In the genomic region with DNA sequence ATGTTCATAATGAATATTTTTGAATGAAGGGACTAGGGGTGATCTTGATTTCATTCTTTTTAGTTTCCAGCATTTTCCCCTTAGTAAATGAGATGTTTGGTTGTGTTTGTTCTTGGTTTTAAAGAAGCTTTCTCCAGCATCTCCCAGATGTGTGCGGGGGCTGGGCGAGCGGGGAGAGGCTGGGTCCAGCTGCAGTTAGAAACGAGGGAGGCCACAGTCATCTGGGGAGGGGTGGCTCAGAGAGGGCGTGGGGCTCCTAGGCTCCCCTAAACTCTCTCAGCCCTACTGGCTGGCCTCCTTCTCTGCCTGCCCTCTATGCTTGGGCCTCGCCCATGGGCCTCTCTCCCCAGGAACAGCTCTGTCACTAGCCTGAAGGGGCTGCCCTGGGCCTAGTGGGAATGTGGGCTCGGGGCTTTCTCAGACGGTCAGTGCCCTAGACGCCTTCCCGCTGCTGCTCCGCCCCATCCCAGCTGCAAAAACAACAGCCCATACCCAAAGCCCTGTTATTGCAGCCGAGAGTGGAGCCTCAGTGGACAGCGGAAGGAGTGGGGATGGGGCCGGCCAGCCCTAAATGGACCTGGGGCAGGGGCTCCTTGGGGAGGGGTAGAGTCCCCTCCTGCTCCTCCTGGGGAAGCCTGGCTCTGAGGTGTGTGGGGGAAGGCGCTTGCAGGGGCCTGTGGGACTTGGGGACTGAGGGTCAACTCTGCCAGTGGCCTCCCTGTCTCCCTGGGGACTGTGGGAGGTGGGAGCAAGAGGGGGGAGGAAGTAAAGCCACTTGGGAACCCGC, we compare ENCODE assay signal across 27 cellular contexts. TPM values are rescaled to one million over a fixed set of nuclear protein-coding genes. Genes with fewer than 3 reads are reported as not detected.
A peak's percentile ranks its signal among the peaks of the same experiment; 100 is the strongest.
DNase-seq lines count a peak whose midpoint lies in the region; ATAC-seq and TF ChIP-seq lines count a peak whose summit lies in the region.
"Had no signal": no experiment of that assay in that cellular context is flagged by ENCODE, and none has a peak within 500 bp of the region (broad histone marks: within the 10 kb centered on the region; RNA-seq: fewer than 3 reads in every experiment).

No MANE protein-coding gene starts in this region.

- no peaks in the 10 kb centered on the region; the same call in 1 of the 2 replicates for H3K4me1 ChIP-seq in H9 (ENCODE audit: insufficient read depth, low read length)
- peaks cover 17% of the 10 kb centered on the region for H3K4me1 ChIP-seq in endodermal cell (ENCODE audit: control insufficient read depth, insufficient read depth, low read length)
- H3K4me1 ChIP-seq in testis, result no peaks in the 10 kb centered on the region
- H3K4me1 ChIP-seq: adrenal gland had no signal

- no peaks in the 10 kb centered on the region for H3K36me3 ChIP-seq in endodermal cell (ENCODE audit: control insufficient read depth, insufficient read depth, low read length)
- H3K36me3 ChIP-seq in testis (ENCODE audit: low read depth, missing control alignments), result no peaks in the 10 kb centered on the region
- no peaks in the 10 kb centered on the region for H3K36me3 ChIP-seq in MG63
- H3K36me3 ChIP-seq: adrenal gland, brain microvascular endothelial cell, esophagus muscularis mucosa, lower lobe of right lung, neutrophil had no signal

- H3K4me3 Mint-ChIP-seq in H9 (no peak overlapping the region), endodermal cell (no peak overlapping the region), nephron (no peak overlapping the region)
- H3K4me3 Mint-ChIP-seq in activated T-helper 2 cell treated with anti-CD3 and anti-CD28 coated beads, Interferon-gamma antibody, Interleukin-2, Interleukin-4, amounts not matched to agents 10 μg/mL and 5 μg/mL and 100 μg/mL, durations not matched to agents 14 hours and 24 hours and 36 hours (ENCODE audit: low read depth), result no peak overlapping the region
- H3K4me3 Mint-ChIP-seq: stimulated activated memory B cell treated with anti-CD40 and anti-IgM and Interleukin-4, amounts not matched to agents 10 μg/mL and 1 μg/mL and 100 μg/mL, for 72 hours had no signal

- TF ChIP-seq POLR2A in testis (IDR thresholded peaks at IDR 0.05), result no peak

- H4K20me1 ChIP-seq in H9 (ENCODE audit: control insufficient read depth, insufficient read depth, insufficient read length), result no peaks in the 10 kb centered on the region

- H3K23me2 ChIP-seq in H9 (ENCODE audit: insufficient read length, low read depth, low read length, poor library complexity, severe bottlenecking), result no peaks in the 10 kb centered on the region

- no peak for ATAC-seq in omental fat pad (ENCODE audit: low FRiP score)
- ATAC-seq: lower lobe of right lung; stimulated activated memory B cell treated with anti-CD40 and anti-IgM and Interleukin-4, amounts not matched to agents 10 μg/mL and 1 μg/mL and 100 μg/mL, for 72 hours had no signal

- H3K36me3 Mint-ChIP-seq in H9 (ENCODE audit: insufficient read depth in 1 of 3, low read depth in 3 of 3) (no peaks in the 10 kb centered on the region; a peak in 1 of 7 replicates), endodermal cell (ENCODE audit: low read depth) (no peaks in the 10 kb centered on the region), nephron (ENCODE audit: low read depth) (no peaks in the 10 kb centered on the region)
- H3K36me3 Mint-ChIP-seq in activated T-helper 2 cell treated with anti-CD3 and anti-CD28 coated beads, Interferon-gamma antibody, Interleukin-2, Interleukin-4, amounts not matched to agents 10 μg/mL and 5 μg/mL and 100 μg/mL, durations not matched to agents 14 hours and 24 hours and 36 hours (ENCODE audit: low read depth), result no peaks in the 10 kb centered on the region
- H3K36me3 Mint-ChIP-seq: stimulated activated memory B cell treated with anti-CD40 and anti-IgM and Interleukin-4, amounts not matched to agents 10 μg/mL and 1 μg/mL and 100 μg/mL, for 72 hours had no signal

- H3K79me1 ChIP-seq in H9 (ENCODE audit: insufficient read depth, low read depth, low read length, poor library complexity, severe bottlenecking), result no peaks in the 10 kb centered on the region

- no peak overlapping the region for H3K56ac ChIP-seq in H9 (ENCODE audit: insufficient read length, low read depth, low read length)

- DNase-seq in H9 (peak; percentile 19), endodermal cell (no peak), testis (peak; percentile 5), MG63 (no peak), NCI-H2171 treated with DMSO at 0.1 percent for 48 hours (lab: John Stamatoyannopoulos, UW) (no peak), omental fat pad (ENCODE audit: low spot score) (no peak)
- no peak for DNase-seq in activated T-helper 2 cell treated with anti-CD3 and anti-CD28 coated beads, Interferon-gamma antibody, Interleukin-2, Interleukin-4, amounts not matched to agents 10 μg/mL and 5 μg/mL and 100 μg/mL, durations not matched to agents 14 hours and 24 hours and 36 hours (ENCODE audit: low spot score)
- DNase-seq: activated CD8-positive, alpha-beta memory T cell treated with anti-CD3 and anti-CD28 coated beads for 24 hours; activated naive CD4-positive, alpha-beta T cell treated with Interleukin-2 at 50 U/mL for 16 hours; activated T-cell treated with anti-CD3 and anti-CD28 coated beads, Interleukin-2, amount 50 U/mL, for 48 hours; brain microvascular endothelial cell; effector memory CD4-positive, alpha-beta T cell; hypothalamus; KBM-7; lower lobe of right lung; MM.1S; NCI-H1417 treated with DMSO at 0.1 percent for 48 hours; NCI-H2107; NCI-H510A; NK-92 treated with Interleukin-12 subunit alpha and Interleukin-12 subunit beta, amount 100 ng/mL, for 24 hours; stimulated activated CD4-positive, alpha-beta T cell treated with anti-CD3 and anti-CD28 coated beads, Interleukin-2, amount 100 ng/mL, for 48 hours; T-helper 1 cell had no signal

- H4K8ac ChIP-seq in H9 (replicated peaks; ENCODE audit: insufficient read length, low read depth, low read length), result no peak overlapping the region

- no peak overlapping the region for H2BK12ac ChIP-seq in H9 (ENCODE audit: insufficient read length, low read depth, low read length)

- no peak overlapping the region for H2BK20ac ChIP-seq in H9 (ENCODE audit: low read depth, low read length, poor library complexity, severe bottlenecking)

- H2AK5ac ChIP-seq in H9 (ENCODE audit: insufficient read length, low read length), result no peak overlapping the region

- H4K5ac ChIP-seq in H9 (ENCODE audit: insufficient read length, low read depth, low read length), result no peak overlapping the region

- H3K27ac Mint-ChIP-seq in H9, result no peak overlapping the region; a peak in 1 of 7 replicates
- H3K27ac Mint-ChIP-seq in endodermal cell, result peak overlapping the region; percentile 64
- H3K27ac Mint-ChIP-seq in nephron, result peak overlapping the region; percentile 20 to 72 (median 50)
- H3K27ac Mint-ChIP-seq in activated T-helper 2 cell treated with anti-CD3 and anti-CD28 coated beads, Interferon-gamma antibody, Interleukin-2, Interleukin-4, amounts not matched to agents 10 μg/mL and 5 μg/mL and 100 μg/mL, durations not matched to agents 14 hours and 24 hours and 36 hours, result no peak overlapping the region
- H3K27ac Mint-ChIP-seq: stimulated activated memory B cell treated with anti-CD40 and anti-IgM and Interleukin-4, amounts not matched to agents 10 μg/mL and 1 μg/mL and 100 μg/mL, for 72 hours had no signal

- TF ChIP-seq CTCF in H9 (conservative IDR thresholded peaks at IDR 0.05), result no peak
- no peak for TF ChIP-seq CTCF in endodermal cell (conservative IDR thresholded peaks at IDR 0.05)
- TF ChIP-seq CTCF in nephron (IDR thresholded peaks at IDR 0.05; ENCODE audit: unreplicated experiment in 3 of 3), result no peak
- no peak for TF ChIP-seq CTCF in testis (IDR thresholded peaks at IDR 0.05)
- no peak for TF ChIP-seq CTCF in omental fat pad (IDR thresholded peaks at IDR 0.05)

- H3K9me3 Mint-ChIP-seq in H9 (no peaks in the 10 kb centered on the region), endodermal cell (no peaks in the 10 kb centered on the region), nephron (no peaks in the 10 kb centered on the region)
- H3K9me3 Mint-ChIP-seq in activated T-helper 2 cell treated with anti-CD3 and anti-CD28 coated beads, Interferon-gamma antibody, Interleukin-2, Interleukin-4, amounts not matched to agents 10 μg/mL and 5 μg/mL and 100 μg/mL, durations not matched to agents 14 hours and 24 hours and 36 hours, result no peaks in the 10 kb centered on the region
- H3K9me3 Mint-ChIP-seq: stimulated activated memory B cell treated with anti-CD40 and anti-IgM and Interleukin-4, amounts not matched to agents 10 μg/mL and 1 μg/mL and 100 μg/mL, for 72 hours had no signal

- no CpG with 5 or more reads among the region's 16 CpGs for WGBS in H9 (ENCODE audit: extremely low coverage, insufficient read length, low lambda C conversion rate)
- 80 to 90% methylated on average over 2 to 16 of the region's 16 CpGs for WGBS in endodermal cell (ENCODE audit: insufficient coverage in 1 of 2, insufficient read length in 1 of 2), 2 experiments
- WGBS in testis, 2 donors, result 86 to 88% methylated on average over 7 to 16 of the region's 16 CpGs

- intact Hi-C loops in testis (cut with DNase I; ENCODE audit: low total_unique reads), result no loop called here
- intact Hi-C loops in activated T-helper 2 cell treated with anti-CD3 and anti-CD28 coated beads, Interferon-gamma antibody, Interleukin-2, Interleukin-4, amounts not matched to agents 10 μg/mL and 5 μg/mL and 100 μg/mL, durations not matched to agents 14 hours and 24 hours and 36 hours (cut with micrococcal nuclease), result no loop called here

- no peak overlapping the region for H3K4me3 ChIP-seq in endodermal cell (ENCODE audit: low read length)
- H3K4me3 ChIP-seq in testis, result no peak overlapping the region
- H3K4me3 ChIP-seq in MG63, result no peak overlapping the region
- H3K4me3 ChIP-seq: adrenal gland, esophagus muscularis mucosa, lower lobe of right lung had no signal

- no peaks in the 10 kb centered on the region for H3K9me3 ChIP-seq in H9 (ENCODE audit: control insufficient read depth, low read depth, low read length)
- H3K9me3 ChIP-seq in endodermal cell (ENCODE audit: control insufficient read depth, low read length), result no peaks in the 10 kb centered on the region
- no peaks in the 10 kb centered on the region for H3K9me3 ChIP-seq in testis
- no peaks in the 10 kb centered on the region for H3K9me3 ChIP-seq in MG63
- H3K9me3 ChIP-seq: adrenal gland, esophagus muscularis mucosa, lower lobe of right lung, neutrophil had no signal

- no peak overlapping the region for H2BK5ac ChIP-seq in H9 (ENCODE audit: insufficient read length, low read length)

- no peak overlapping the region for H2BK120ac ChIP-seq in H9 (ENCODE audit: low read depth, low read length, poor library complexity, severe bottlenecking)

- H3K27ac ChIP-seq in H9 (ENCODE audit: insufficient read length, low read depth, low read length) (no peak overlapping the region), endodermal cell (ENCODE audit: low read depth, low read length) (no peak overlapping the region), testis (no peak overlapping the region)
- H3K27ac ChIP-seq: adrenal gland, brain microvascular endothelial cell, lower lobe of right lung had no signal

- H3K18ac ChIP-seq in H9 (ENCODE audit: insufficient read length, low read depth, low read length), result no peak overlapping the region

- no peaks in the 10 kb centered on the region for H3K27me3 ChIP-seq in H9 (ENCODE audit: insufficient read depth, low read length)
- H3K27me3 ChIP-seq in endodermal cell (ENCODE audit: control insufficient read depth, insufficient read depth, low read length, poor library complexity, severe bottlenecking), result no peaks in the 10 kb centered on the region
- H3K27me3 ChIP-seq in testis, result no peaks in the 10 kb centered on the region
- no peaks in the 10 kb centered on the region for H3K27me3 ChIP-seq in MG63
- H3K27me3 ChIP-seq: adrenal gland, brain microvascular endothelial cell, esophagus muscularis mucosa, neutrophil had no signal

- no peak overlapping the region for H3K23ac ChIP-seq in H9 (ENCODE audit: insufficient read length, low read depth, low read length)

- H3K4me2 ChIP-seq in H9 (ENCODE audit: insufficient read depth, insufficient read length, low read length), result no peak overlapping the region

- H2BK15ac ChIP-seq in H9 (ENCODE audit: low read depth, low read length), result no peak overlapping the region

- no peak overlapping the region for H3K4ac ChIP-seq in H9 (ENCODE audit: low read depth, low read length)

- H3K9ac ChIP-seq in H9 (ENCODE audit: extremely low read depth, insufficient read length, low read length) (no peak overlapping the region), endodermal cell (ENCODE audit: extremely low read depth, low read length, poor library complexity, severe bottlenecking) (no peak overlapping the region)

- no peak overlapping the region for H4K91ac ChIP-seq in H9 (ENCODE audit: insufficient read length, low read depth, low read length)

- H3K4me1 Mint-ChIP-seq in H9, result peaks cover 19 to 34% of the 10 kb centered on the region in 2 experiments
- H3K4me1 Mint-ChIP-seq in endodermal cell, result peaks cover 23% of the 10 kb centered on the region
- peaks cover 57% of the 10 kb centered on the region for H3K4me1 Mint-ChIP-seq in nephron
- no peaks in the 10 kb centered on the region for H3K4me1 Mint-ChIP-seq in activated T-helper 2 cell treated with anti-CD3 and anti-CD28 coated beads, Interferon-gamma antibody, Interleukin-2, Interleukin-4, amounts not matched to agents 10 μg/mL and 5 μg/mL and 100 μg/mL, durations not matched to agents 14 hours and 24 hours and 36 hours (ENCODE audit: low read depth)

- H3T11ph ChIP-seq in H9 (ENCODE audit: low read length), result no peak overlapping the region

- no peak overlapping the region for H2AFZ ChIP-seq in H9 (ENCODE audit: low read length)

- H3K27me3 Mint-ChIP-seq in H9 (ENCODE audit: low read depth), result no peaks in the 10 kb centered on the region
- no peaks in the 10 kb centered on the region for H3K27me3 Mint-ChIP-seq in endodermal cell (ENCODE audit: insufficient read depth)
- peaks cover 4% of the 10 kb centered on the region for H3K27me3 Mint-ChIP-seq in nephron (ENCODE audit: low read depth)
- H3K27me3 Mint-ChIP-seq in activated T-helper 2 cell treated with anti-CD3 and anti-CD28 coated beads, Interferon-gamma antibody, Interleukin-2, Interleukin-4, amounts not matched to agents 10 μg/mL and 5 μg/mL and 100 μg/mL, durations not matched to agents 14 hours and 24 hours and 36 hours (ENCODE audit: low read depth), result no peaks in the 10 kb centered on the region
- H3K27me3 Mint-ChIP-seq: stimulated activated memory B cell treated with anti-CD40 and anti-IgM and Interleukin-4, amounts not matched to agents 10 μg/mL and 1 μg/mL and 100 μg/mL, for 72 hours had no signal

- H3K14ac ChIP-seq in H9 (ENCODE audit: insufficient read depth, low read length), result no peak overlapping the region

- H3K79me2 ChIP-seq in H9 (ENCODE audit: insufficient read depth, low read length), result no peaks in the 10 kb centered on the region

RNA-seq across cellular contexts. Expression of a gene that starts 18.3 kb away (rescaled TPM):
- total RNA-seq in H9 (2021) (48.3 and 53.4 TPM in 2 replicates), endodermal cell (10 to 100 TPM; 35.0 to 41.6 TPM), testis (10 to 100 TPM; 39.4 to 40.4 TPM), omental fat pad (10 to 100 TPM; 23.6 to 42.0 (median 35.2) TPM)
- 47.8 TPM for polyA plus RNA-seq in endodermal cell (2013, experiment 1 of 2)
- polyA plus RNA-seq in endodermal cell (2013, experiment 2 of 2), result 43.8 TPM
- 124 TPM for polyA plus RNA-seq in testis (ENCODE audit: insufficient read depth, low read depth, low replicate concordance)
- total RNA-seq in activated T-helper 2 cell treated with anti-CD3 and anti-CD28 coated beads, Interferon-gamma antibody, Interleukin-2, Interleukin-4, amounts not matched to agents 10 μg/mL and 5 μg/mL and 100 μg/mL, durations not matched to agents 14 hours and 24 hours and 36 hours, result 46.4 and 50.4 TPM in 2 replicates
- 48.2 and 87.3 TPM in 2 replicates for total RNA-seq in MG63 (2014; rRNA removed; shearing (Covaris generic); ENCODE audit: low replicate concordance)

RNA-seq across cellular contexts. Expression of a gene that starts 29.0 kb away (rescaled TPM):
- total RNA-seq in H9 (2021), result 2.3 and 2.8 TPM in 2 replicates
- 1 to 10 TPM; 5.0 to 7.6 TPM for total RNA-seq in endodermal cell
- 6.4 TPM for polyA plus RNA-seq in endodermal cell (2013, experiment 1 of 2)
- 6.2 TPM for polyA plus RNA-seq in endodermal cell (2013, experiment 2 of 2)
- 10 to 100 TPM in 1 of 2 donors, 1 to 10 TPM in 1; 6.5 to 11.5 TPM for total RNA-seq in testis
- polyA plus RNA-seq in testis (ENCODE audit: insufficient read depth, low read depth, low replicate concordance), result 5.4 TPM
- total RNA-seq in activated T-helper 2 cell treated with anti-CD3 and anti-CD28 coated beads, Interferon-gamma antibody, Interleukin-2, Interleukin-4, amounts not matched to agents 10 μg/mL and 5 μg/mL and 100 μg/mL, durations not matched to agents 14 hours and 24 hours and 36 hours, result 0.34 and 0.39 TPM in 2 replicates
- total RNA-seq in MG63 (2014; rRNA removed; shearing (Covaris generic); ENCODE audit: low replicate concordance), result 49.2 and 50.6 TPM in 2 replicates
- total RNA-seq in omental fat pad, result 10 to 100 TPM in 1 of 4 donors, 1 to 10 TPM in 3; 3.2 to 28.4 (median 7.1) TPM

Comparison
In these comparisons a context has a peak if more than half of its experiments do, and no peak if none do; other contexts are left out.
1. DNase-seq: peak in H9 (single experiment) and testis (single experiment); none in endodermal cell (single experiment), activated T-helper 2 cell treated with anti-CD3 and anti-CD28 coated beads, Interferon-gamma antibody, Interleukin-2, Interleukin-4, amounts not matched to agents 10 μg/mL and 5 μg/mL and 100 μg/mL, durations not matched to agents 14 hours and 24 hours and 36 hours (single experiment), MG63 (single experiment), NCI-H2171 treated with DMSO at 0.1 percent for 48 hours (single experiment) and omental fat pad (single experiment).
2. H3K27ac Mint-ChIP-seq: peak in endodermal cell (single experiment) and nephron (3 of 3); none in H9 (0 of 3) and activated T-helper 2 cell treated with anti-CD3 and anti-CD28 coated beads, Interferon-gamma antibody, Interleukin-2, Interleukin-4, amounts not matched to agents 10 μg/mL and 5 μg/mL and 100 μg/mL, durations not matched to agents 14 hours and 24 hours and 36 hours (single experiment).